Comparison of ENCODE assay signal across 17 cellular contexts in genomic region chr20:33677991-33678431, GRCh38. TPM values are rescaled to one million over a fixed set of nuclear protein-coding genes. Genes with fewer than 3 reads are reported as not detected.
DNase-seq lines count a peak whose midpoint lies in the region; ATAC-seq, FAIRE-seq and TF ChIP-seq lines count a peak whose summit lies in the region.
"Had no signal": no experiment of that assay in that cellular context is flagged by ENCODE, and none has a peak within 500 bp of the region (broad histone marks: within the 10 kb centered on the region; RNA-seq: fewer than 3 reads in every experiment).

No MANE protein-coding gene starts in this region.

- H3K27ac ChIP-seq in right cardiac atrium (ENCODE audit: low read length) = no peak overlapping the region
- peak overlapping the region; percentile 16 for H3K27ac ChIP-seq in subcutaneous abdominal adipose tissue (ENCODE audit: low read depth, low read length)
- no peak overlapping the region for H3K27ac ChIP-seq in kidney (ENCODE audit: low read depth in 2 of 2, low read length in 2 of 2)

- CTCF ChIA-PET in activated CD8-positive, alpha-beta T cell treated with anti-CD3 and anti-CD28 coated beads, Interleukin-2, amount 10 ng/mL, durations not matched to agents 7 days and 5 days (lab: Charles Lee) = interaction anchor here (0.8 to 8.7 kb wide), 3 partner anchors 11 to 221 kb away, joined by 3 to 126 read pairs (median 3); partner anchors contain the start of genes ACTL10 and C20orf144

- H3K4me3 ChIP-seq in right cardiac atrium (ENCODE audit: low read length) (no peak overlapping the region), subcutaneous abdominal adipose tissue (ENCODE audit: low read depth in 1 of 5, low read length in 5 of 5) (peak overlapping the region in 3 of 5 donors; percentile 11 to 23 (median 19)), kidney (ENCODE audit: low read length in 2 of 2) (no peak overlapping the region)

- POLR2A ChIA-PET in activated CD8-positive, alpha-beta T cell treated with anti-CD3 and anti-CD28 coated beads, Interleukin-2, amount 10 ng/mL, durations not matched to agents 7 days and 5 days (lab: Charles Lee) = interaction anchor here (5.3 to 10.7 kb wide), 2 partner anchors 11 to 12 kb away, joined by 25 to 148 read pairs; partner anchors contain the start of genes ACTL10 and C20orf144

- 67% methylated on average over 12 of the region's 12 CpGs for WGBS in right cardiac atrium

- ATAC-seq in activated CD8-positive, alpha-beta T cell treated with anti-CD3 and anti-CD28 coated beads, Interleukin-2, amount 10 ng/mL, durations not matched to agents 7 days and 5 days = no peak
- ATAC-seq in right cardiac atrium (peak; percentile 43 to 67), HG03175 (IDR thresholded peaks at IDR 0.05; ENCODE audit: unreplicated experiment) (no peak)

- H3K36me3 ChIP-seq in subcutaneous abdominal adipose tissue (ENCODE audit: control insufficient read depth in 5 of 5, insufficient read depth in 5 of 5, low read length in 5 of 5) (no peaks in the 10 kb centered on the region), kidney (ENCODE audit: control insufficient read depth in 1 of 2, insufficient read depth in 2 of 2, low read length in 2 of 2) (no peaks in the 10 kb centered on the region)

- H3K27me3 ChIP-seq in right cardiac atrium (ENCODE audit: control insufficient read depth, insufficient read depth) (no peaks in the 10 kb centered on the region), subcutaneous abdominal adipose tissue (ENCODE audit: control insufficient read depth in 5 of 5, insufficient read depth in 4 of 5, low read length in 5 of 5) (no peaks in the 10 kb centered on the region)

- H3K9me3 ChIP-seq in right cardiac atrium (ENCODE audit: control insufficient read depth, low read length) (no peaks in the 10 kb centered on the region), subcutaneous abdominal adipose tissue (ENCODE audit: control insufficient read depth in 5 of 5, low read length in 5 of 5) (no peaks in the 10 kb centered on the region), kidney (ENCODE audit: control insufficient read depth in 1 of 2, low read length in 2 of 2) (no peaks in the 10 kb centered on the region)

- no peaks in the 10 kb centered on the region for H3K9me3 Mint-ChIP-seq in T-helper 2 cell treated with Interferon-gamma antibody and Interleukin-4, amounts not matched to agents 5 μg/mL and 100 μg/mL, for 36 hours
- H3K9me3 Mint-ChIP-seq in activated CD8-positive, alpha-beta T cell treated with anti-CD3 and anti-CD28 coated beads, Interleukin-2, amount 10 ng/mL, durations not matched to agents 7 days and 5 days (ENCODE audit: insufficient read depth) = no peaks in the 10 kb centered on the region
- H3K9me3 Mint-ChIP-seq: activated T-cell treated with anti-CD3 and anti-CD28 coated beads, Interleukin-2, amount 50 U/mL, for 4 hours had no signal

- H3K27ac Mint-ChIP-seq in T-helper 2 cell treated with Interferon-gamma antibody and Interleukin-4, amounts not matched to agents 5 μg/mL and 100 μg/mL, for 36 hours = peak overlapping the region; percentile 90
- H3K27ac Mint-ChIP-seq in activated CD8-positive, alpha-beta T cell treated with anti-CD3 and anti-CD28 coated beads, Interleukin-2, amount 10 ng/mL, durations not matched to agents 7 days and 5 days = peak overlapping the region; percentile 83

- H3K4me1 ChIP-seq in right cardiac atrium (ENCODE audit: control insufficient read depth, insufficient read depth, low read length) (no peaks in the 10 kb centered on the region), subcutaneous abdominal adipose tissue (ENCODE audit: control insufficient read depth in 5 of 5, insufficient read depth in 5 of 5, low read length in 5 of 5) (peaks cover 16 to 66% (median 55%) of the 10 kb centered on the region in 5 donors), kidney (ENCODE audit: control insufficient read depth in 1 of 2, insufficient read depth in 1 of 2, low read depth in 1 of 2, low read length in 2 of 2) (peaks cover 0 to 16% of the 10 kb centered on the region in 2 donors)

- H3K9ac ChIP-seq in subcutaneous abdominal adipose tissue (ENCODE audit: low read length in 5 of 5) (peak overlapping the region in 1 of 5 donors; percentile 59), kidney (ENCODE audit: low read length in 2 of 2) (no peak overlapping the region)

- no peaks in the 10 kb centered on the region for H3K27me3 Mint-ChIP-seq in T-helper 2 cell treated with Interferon-gamma antibody and Interleukin-4, amounts not matched to agents 5 μg/mL and 100 μg/mL, for 36 hours (ENCODE audit: low read depth)
- no peaks in the 10 kb centered on the region for H3K27me3 Mint-ChIP-seq in activated CD8-positive, alpha-beta T cell treated with anti-CD3 and anti-CD28 coated beads, Interleukin-2, amount 10 ng/mL, durations not matched to agents 7 days and 5 days (ENCODE audit: low read depth)

- H3K4me1 Mint-ChIP-seq in T-helper 2 cell treated with Interferon-gamma antibody and Interleukin-4, amounts not matched to agents 5 μg/mL and 100 μg/mL, for 36 hours (ENCODE audit: low read depth) = peaks cover 55% of the 10 kb centered on the region
- peaks cover 78% of the 10 kb centered on the region for H3K4me1 Mint-ChIP-seq in activated CD8-positive, alpha-beta T cell treated with anti-CD3 and anti-CD28 coated beads, Interleukin-2, amount 10 ng/mL, durations not matched to agents 7 days and 5 days (ENCODE audit: low read depth)

- FAIRE-seq in kidney (lab: Jason Lieb, UNC) = no peak
- FAIRE-seq: A204.1, islet of Langerhans had no signal

- peaks cover 45% of the 10 kb centered on the region for H3K36me3 Mint-ChIP-seq in T-helper 2 cell treated with Interferon-gamma antibody and Interleukin-4, amounts not matched to agents 5 μg/mL and 100 μg/mL, for 36 hours (ENCODE audit: low read depth)
- H3K36me3 Mint-ChIP-seq in activated CD8-positive, alpha-beta T cell treated with anti-CD3 and anti-CD28 coated beads, Interleukin-2, amount 10 ng/mL, durations not matched to agents 7 days and 5 days (ENCODE audit: low read depth) = peaks cover 69% of the 10 kb centered on the region

- H3K4me3 Mint-ChIP-seq in T-helper 2 cell treated with Interferon-gamma antibody and Interleukin-4, amounts not matched to agents 5 μg/mL and 100 μg/mL, for 36 hours = peak overlapping the region; percentile 81
- H3K4me3 Mint-ChIP-seq in activated CD8-positive, alpha-beta T cell treated with anti-CD3 and anti-CD28 coated beads, Interleukin-2, amount 10 ng/mL, durations not matched to agents 7 days and 5 days = no peak overlapping the region
- H3K4me3 Mint-ChIP-seq: activated T-cell treated with anti-CD3 and anti-CD28 coated beads, Interleukin-2, amount 50 U/mL, for 4 hours had no signal

- no peak for DNase-seq in T-helper 2 cell treated with Interferon-gamma antibody and Interleukin-4, amounts not matched to agents 5 μg/mL and 100 μg/mL, for 36 hours (ENCODE audit: low spot score)
- no peak for DNase-seq in T-helper 2 cell
- no peak for DNase-seq in activated CD8-positive, alpha-beta T cell treated with anti-CD3 and anti-CD28 coated beads, Interleukin-2, amount 10 ng/mL, durations not matched to agents 7 days and 5 days
- DNase-seq in right cardiac atrium = peak; percentile 78 to 93 (median 89)
- no peak for DNase-seq in HT-29 (ENCODE audit: low spot score)
- DNase-seq in kidney = no peak
- DNase-seq: activated CD4-positive, alpha-beta T cell treated with anti-CD3 and anti-CD28 coated beads for 1 hour; activated T-cell treated with anti-CD3 and anti-CD28 coated beads, Interleukin-2, amount 50 U/mL, for 4 hours; amygdala; midbrain; NCI-H187; NCI-H510A treated with DMSO at 0.1 percent for 48 hours had no signal

- intact Hi-C loops in right cardiac atrium (cut with DNase I) = no loop called here
- intact Hi-C loops in kidney (cut with DNase I) = no loop called here

- TF ChIP-seq CTCF in kidney (IDR thresholded peaks at IDR 0.05; ENCODE audit: borderline replicate concordance, extremely low read depth, insufficient read depth) = no peak

RNA-seq across cellular contexts. Expression of gene NECAB3, which starts 3.8 kb away (rescaled TPM):
- 10 to 100 TPM; 28.4 to 38.2 TPM for total RNA-seq in activated CD8-positive, alpha-beta T cell treated with anti-CD3 and anti-CD28 coated beads, Interleukin-2, amount 10 ng/mL, durations not matched to agents 7 days and 5 days
- total RNA-seq in right cardiac atrium (10 to 100 TPM; 55.4 to 61.3 (median 57.0) TPM), kidney (19.7 TPM)
- polyA plus RNA-seq in right cardiac atrium (57.4 TPM), kidney (ENCODE audit: insufficient read depth, low read depth, low replicate concordance) (35.6 TPM)
- total RNA-seq in HT-29 (2014; rRNA removed; shearing (Covaris generic)) = 63.5 and 65.9 TPM in 2 replicates

RNA-seq across cellular contexts. Expression of gene E2F1, which starts 8.2 kb away (rescaled TPM):
- 10 to 100 TPM; 74.5 to 80.8 TPM for total RNA-seq in activated CD8-positive, alpha-beta T cell treated with anti-CD3 and anti-CD28 coated beads, Interleukin-2, amount 10 ng/mL, durations not matched to agents 7 days and 5 days
- total RNA-seq in right cardiac atrium = 1 to 10 TPM in 2 of 4 donors, under 1 TPM in 2; 0.45 to 2.2 (median 1.0) TPM
- polyA plus RNA-seq in right cardiac atrium = 0.52 TPM
- 86.2 and 98.9 TPM in 2 replicates for total RNA-seq in HT-29 (2014; rRNA removed; shearing (Covaris generic))
- total RNA-seq in kidney = 1.5 TPM
- 0.90 TPM for polyA plus RNA-seq in kidney (ENCODE audit: insufficient read depth, low read depth, low replicate concordance)

RNA-seq across cellular contexts. Expression of gene ACTL10, which starts 11.3 kb away (rescaled TPM):
- 1 to 10 TPM; 2.9 to 3.2 TPM for total RNA-seq in activated CD8-positive, alpha-beta T cell treated with anti-CD3 and anti-CD28 coated beads, Interleukin-2, amount 10 ng/mL, durations not matched to agents 7 days and 5 days
- total RNA-seq in right cardiac atrium (under 1 TPM; 0.29 to 0.71 (median 0.32) TPM), kidney (3.0 TPM)
- polyA plus RNA-seq in right cardiac atrium (0.27 TPM), kidney (ENCODE audit: insufficient read depth, low read depth, low replicate concordance) (1.7 TPM)
- 16.5 and 18.5 TPM in 2 replicates for total RNA-seq in HT-29 (2014; rRNA removed; shearing (Covaris generic))

RNA-seq across cellular contexts. Expression of gene C20orf144, which starts 15.9 kb away (rescaled TPM):
- under 1 TPM; 0.16 to 0.21 TPM for total RNA-seq in activated CD8-positive, alpha-beta T cell treated with anti-CD3 and anti-CD28 coated beads, Interleukin-2, amount 10 ng/mL, durations not matched to agents 7 days and 5 days
- total RNA-seq in right cardiac atrium (not detected), kidney (0.16 TPM)
- polyA plus RNA-seq in right cardiac atrium (0.05 TPM), kidney (ENCODE audit: insufficient read depth, low read depth, low replicate concordance) (not detected)
- 0.15 TPM in 1 of 2 replicates, not detected in the other for total RNA-seq in HT-29 (2014; rRNA removed; shearing (Covaris generic))
- total RNA-seq: subcutaneous adipose tissue had no signal

RNA-seq across cellular contexts. Expression of gene PXMP4, which starts 42.1 kb away (rescaled TPM):
- 10 to 100 TPM; 17.1 to 17.7 TPM for total RNA-seq in activated CD8-positive, alpha-beta T cell treated with anti-CD3 and anti-CD28 coated beads, Interleukin-2, amount 10 ng/mL, durations not matched to agents 7 days and 5 days
- total RNA-seq in right cardiac atrium (10 to 100 TPM in 3 of 4 donors, 1 to 10 TPM in 1; 8.0 to 12.9 (median 11.2) TPM), kidney (11.6 TPM)
- polyA plus RNA-seq in right cardiac atrium (4.2 TPM), kidney (ENCODE audit: insufficient read depth, low read depth, low replicate concordance) (9.8 TPM)
- 14.5 and 28.1 TPM in 2 replicates for total RNA-seq in HT-29 (2014; rRNA removed; shearing (Covaris generic))

Comparison
In these comparisons a context has a peak if more than half of its experiments do, and no peak if none do; other contexts are left out.
1. DNase-seq: peak in right cardiac atrium (3 of 3); none in T-helper 2 cell treated with Interferon-gamma antibody and Interleukin-4, amounts not matched to agents 5 μg/mL and 100 μg/mL, for 36 hours (single experiment), T-helper 2 cell (0 of 5), activated CD8-positive, alpha-beta T cell treated with anti-CD3 and anti-CD28 coated beads, Interleukin-2, amount 10 ng/mL, durations not matched to agents 7 days and 5 days (single experiment), HT-29 (single experiment) and kidney (single experiment).
2. ATAC-seq: peak in right cardiac atrium (2 of 2); none in activated CD8-positive, alpha-beta T cell treated with anti-CD3 and anti-CD28 coated beads, Interleukin-2, amount 10 ng/mL, durations not matched to agents 7 days and 5 days (single experiment) and HG03175 (single experiment).
3. H3K4me3 ChIP-seq: peak in subcutaneous abdominal adipose tissue (3 of 5); none in right cardiac atrium (single experiment) and kidney (0 of 2).
4. RNA of gene E2F1, which starts 8.2 kb away (total RNA-seq): 86.2 to 98.9 TPM in HT-29 and 74.5 to 80.8 TPM in activated CD8-positive, alpha-beta T cell treated with anti-CD3 and anti-CD28 coated beads, Interleukin-2, amount 10 ng/mL, durations not matched to agents 7 days and 5 days; 1.5 TPM in kidney (single experiment) and 0.45 to 2.2 TPM in right cardiac atrium; every median in the first group is over 10 times any median in the second.